9 cellular contexts compared by ENCODE assay signal in the genomic region with DNA sequence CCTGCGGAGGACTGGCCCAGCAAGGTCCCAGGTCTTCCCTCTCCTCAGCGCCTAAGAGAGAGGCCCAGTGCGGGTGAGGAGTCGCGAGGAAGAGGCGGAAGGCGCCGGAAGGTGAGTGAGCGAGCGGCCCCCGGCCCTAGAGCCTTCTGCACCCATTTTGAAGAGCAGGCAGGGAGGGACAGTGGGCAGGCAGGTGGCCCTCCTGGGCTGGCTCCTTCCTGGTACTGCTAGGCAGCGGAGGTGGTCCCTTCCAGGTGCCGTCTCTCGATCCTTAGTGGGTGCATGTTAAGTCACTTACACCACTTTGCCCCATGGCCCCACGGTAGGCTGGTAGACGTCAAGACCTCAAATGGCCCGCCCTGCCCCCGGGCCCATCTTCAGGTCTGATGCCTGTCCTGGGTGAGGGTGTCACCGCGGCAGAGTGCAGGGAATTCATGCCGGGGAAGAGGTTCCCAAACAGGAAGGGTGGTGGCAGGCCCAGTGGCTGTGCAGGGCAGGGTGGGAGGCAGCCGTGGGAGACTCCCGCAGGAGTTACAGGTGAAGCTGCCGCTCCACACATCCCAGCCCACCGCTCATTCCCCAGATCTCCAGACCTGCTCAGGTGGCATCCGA. TPM values are rescaled to one million over a fixed set of nuclear protein-coding genes. Genes with fewer than 3 reads are reported as not detected.
DNase-seq lines count a peak whose midpoint lies in the region; ATAC-seq and TF ChIP-seq lines count a peak whose summit lies in the region.
"Had no signal": no experiment of that assay in that cellular context is flagged by ENCODE, and none has a peak within 500 bp of the region (broad histone marks: within the 10 kb centered on the region; RNA-seq: fewer than 3 reads in every experiment).

No MANE protein-coding gene starts in this region.

- H3K4me3 ChIP-seq in cardiac fibroblast (replicated peaks in 1 of 2; ENCODE audit: low read depth in 2 of 2, low read length in 2 of 2) (peak overlapping the region; percentile 39 to 41), mesodermal cell (ENCODE audit: extremely low read depth, insufficient read depth, low read length, poor library complexity, severe bottlenecking) (peak overlapping the region; percentile 29), upper lobe of left lung (peak overlapping the region; percentile 16 to 71 (median 58))

- H3K36me3 Mint-ChIP-seq in activated naive CD4-positive, alpha-beta T cell treated with anti-CD3 and anti-CD28 coated beads, Interleukin-2, amount 10 ng/mL, durations not matched to agents 7 days and 5 days, result no peaks in the 10 kb centered on the region

- TF ChIP-seq CTCF in cardiac fibroblast (IDR thresholded peaks at IDR 0.05; ENCODE audit: low read depth, low read length), result no peak
- TF ChIP-seq CTCF in upper lobe of left lung (IDR thresholded peaks at IDR 0.05), result no peak

- H3K27ac ChIP-seq in mesodermal cell (ENCODE audit: low read depth, low read length, severe bottlenecking), result no peak overlapping the region
- H3K27ac ChIP-seq in upper lobe of left lung, result peak overlapping the region in 2 of 4 donors; percentile 54 to 64

- no peak overlapping the region for H3K27ac Mint-ChIP-seq in activated naive CD4-positive, alpha-beta T cell treated with anti-CD3 and anti-CD28 coated beads, Interleukin-2, amount 10 ng/mL, durations not matched to agents 7 days and 5 days

- H3K27me3 ChIP-seq in upper lobe of left lung, result peaks cover 0 to 13% (median 0%) of the 10 kb centered on the region in 4 donors

- peak in 1 of 2 donors; percentile 19 for ATAC-seq in upper lobe of left lung (ENCODE audit: low FRiP score in 2 of 2)

- H3K4me1 ChIP-seq in mesodermal cell (ENCODE audit: control insufficient read depth, insufficient read depth, low read length, poor library complexity, severe bottlenecking), result peaks cover 51% of the 10 kb centered on the region
- peaks cover 18 to 30% (median 19%) of the 10 kb centered on the region in 4 donors for H3K4me1 ChIP-seq in upper lobe of left lung

- TF ChIP-seq POLR2A in upper lobe of left lung (IDR thresholded peaks at IDR 0.05), result no peak

- H3K9me3 ChIP-seq in mesodermal cell (ENCODE audit: control insufficient read depth, low read length), result no peaks in the 10 kb centered on the region
- no peaks in the 10 kb centered on the region for H3K9me3 ChIP-seq in upper lobe of left lung

- H3K9me3 Mint-ChIP-seq in activated naive CD4-positive, alpha-beta T cell treated with anti-CD3 and anti-CD28 coated beads, Interleukin-2, amount 10 ng/mL, durations not matched to agents 7 days and 5 days, result no peaks in the 10 kb centered on the region

- no peak for TF ChIP-seq EP300 in upper lobe of left lung (IDR thresholded peaks at IDR 0.05)

- H3K36me3 ChIP-seq in mesodermal cell (ENCODE audit: control insufficient read depth, insufficient read depth, low read length) (no peaks in the 10 kb centered on the region), upper lobe of left lung (no peaks in the 10 kb centered on the region)

- H3K4me3 Mint-ChIP-seq in activated naive CD4-positive, alpha-beta T cell treated with anti-CD3 and anti-CD28 coated beads, Interleukin-2, amount 10 ng/mL, durations not matched to agents 7 days and 5 days, result peak overlapping the region; percentile 72

- DNase-seq in activated naive CD4-positive, alpha-beta T cell treated with anti-CD3 and anti-CD28 coated beads, Interleukin-2, amount 10 ng/mL, durations not matched to agents 7 days and 5 days, result no peak
- DNase-seq in activated naive CD4-positive, alpha-beta T cell treated with anti-CD3 and anti-CD28 coated beads, Interleukin-2, amount 50 U/mL, for 16 hours, result no peak
- DNase-seq in cardiac fibroblast (ENCODE audit: low read depth in 2 of 2) (no peak), upper lobe of left lung (no peak), SHP77 treated with DMSO at 0.1 percent for 48 hours (lab: John Stamatoyannopoulos, UW) (no peak), NCI-H2107 treated with DMSO at 0.1 percent for 48 hours (lab: John Stamatoyannopoulos, UW; ENCODE audit: unreplicated experiment) (no peak), SIG-M5 treated with dmso at 0.1 percent for 504 hours (lab: John Stamatoyannopoulos, UW; ENCODE audit: unreplicated experiment) (no peak)

- peaks cover 6% of the 10 kb centered on the region for H3K4me1 Mint-ChIP-seq in activated naive CD4-positive, alpha-beta T cell treated with anti-CD3 and anti-CD28 coated beads, Interleukin-2, amount 10 ng/mL, durations not matched to agents 7 days and 5 days

- peaks cover 83% of the 10 kb centered on the region for H3K27me3 Mint-ChIP-seq in activated naive CD4-positive, alpha-beta T cell treated with anti-CD3 and anti-CD28 coated beads, Interleukin-2, amount 10 ng/mL, durations not matched to agents 7 days and 5 days

- 72 to 74% methylated on average over 19 to 20 of the region's 26 CpGs for WGBS in mesodermal cell (ENCODE audit: insufficient coverage in 2 of 2), 2 experiments
- 40 to 64% methylated on average over 10 to 22 of the region's 26 CpGs for WGBS in upper lobe of left lung, 2 donors

- CTCF ChIA-PET in activated naive CD4-positive, alpha-beta T cell treated with anti-CD3 and anti-CD28 coated beads, Interleukin-2, amount 10 ng/mL, durations not matched to agents 7 days and 5 days (lab: Charles Lee), result interaction anchor here (1.0 to 2.3 kb wide), 2 partner anchors 21 to 26 kb away, joined by 3 to 7 read pairs; no protein-coding TSS in a partner anchor

RNA-seq across cellular contexts. Expression of a gene that starts 14.4 kb away (rescaled TPM):
- 0.88 TPM for polyA plus RNA-seq in mesodermal cell (2013, experiment 1 of 2)
- 0.46 TPM for polyA plus RNA-seq in mesodermal cell (2013, experiment 2 of 2)
- 10 to 100 TPM in 3 of 6 donors, 1 to 10 TPM in 3; 4.5 to 23.4 (median 15.0) TPM for total RNA-seq in upper lobe of left lung

RNA-seq across cellular contexts. Expression of a gene that starts 29.6 kb away (rescaled TPM):
- polyA plus RNA-seq in mesodermal cell (2013, experiment 1 of 2), result 1.1 TPM
- polyA plus RNA-seq in mesodermal cell (2013, experiment 2 of 2), result 0.30 TPM
- total RNA-seq in upper lobe of left lung, result 1 to 10 TPM in 1 of 6 donors, not detected in 5; 5.2 TPM
- total RNA-seq: left colon had no signal

RNA-seq across cellular contexts. Expression of a gene that starts 54.5 kb away (rescaled TPM):
- polyA plus RNA-seq in mesodermal cell (2013, experiment 1 of 2), result 32.5 TPM
- 19.1 TPM for polyA plus RNA-seq in mesodermal cell (2013, experiment 2 of 2)
- 100 to 1,000 TPM in 2 of 6 donors, 10 to 100 TPM in 4; 26.9 to 170 (median 85.7) TPM for total RNA-seq in upper lobe of left lung
